In the genomic region with DNA sequence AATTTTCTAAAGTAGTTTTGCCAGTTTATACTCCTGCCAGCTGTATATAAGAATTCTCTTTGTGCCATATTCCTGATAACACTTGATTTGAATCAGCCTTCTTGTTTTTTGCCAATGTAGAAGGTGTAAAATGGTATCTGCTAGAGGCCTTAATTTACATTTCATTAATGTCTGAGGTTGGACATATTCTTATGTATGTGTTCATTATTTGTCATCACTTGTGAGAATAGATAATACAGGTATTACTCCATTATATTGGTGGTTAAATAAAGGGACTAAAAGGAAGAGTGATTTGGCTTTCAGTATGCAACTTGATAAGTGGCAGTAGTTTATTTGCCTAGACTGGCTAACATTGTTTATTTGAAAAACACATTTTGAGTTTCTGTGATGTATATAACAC, we compare ENCODE assay signal across 23 cellular contexts. TPM values are rescaled to one million over a fixed set of nuclear protein-coding genes. Genes with fewer than 3 reads are reported as not detected.
DNase-seq lines count a peak whose midpoint lies in the region; ATAC-seq lines count a peak whose summit lies in the region.
"Had no signal": no experiment of that assay in that cellular context is flagged by ENCODE, and none has a peak within 500 bp of the region (broad histone marks: within the 10 kb centered on the region; RNA-seq: fewer than 3 reads in every experiment).

No MANE protein-coding gene starts in this region.

- H3K4me1 Mint-ChIP-seq in activated naive CD8-positive, alpha-beta T cell (ENCODE audit: low read depth): peaks cover 24% of the 10 kb centered on the region
- peaks cover 23% of the 10 kb centered on the region for H3K4me1 Mint-ChIP-seq in activated naive CD8-positive, alpha-beta T cell treated with anti-CD3 and anti-CD28 coated beads for 36 hours
- H3K4me1 Mint-ChIP-seq in activated T-helper 17 cell treated with anti-CD3 and anti-CD28 coated beads, Interleukin-2, amount 50 U/mL, for 72 hours: peaks cover 18% of the 10 kb centered on the region
- peaks cover 21% of the 10 kb centered on the region for H3K4me1 Mint-ChIP-seq in stimulated activated effector memory CD8-positive, alpha-beta T cell treated with anti-CD3 and anti-CD28 coated beads, Interleukin-12 subunit alpha, Interleukin-12 subunit beta, amount 100 ng/mL, for 72 hours
- H3K4me1 Mint-ChIP-seq: GM23338, H9 had no signal

- no peak overlapping the region for H3K4me3 Mint-ChIP-seq in activated naive CD8-positive, alpha-beta T cell
- no peak overlapping the region for H3K4me3 Mint-ChIP-seq in activated naive CD8-positive, alpha-beta T cell treated with anti-CD3 and anti-CD28 coated beads for 36 hours
- H3K4me3 Mint-ChIP-seq in activated T-helper 17 cell treated with anti-CD3 and anti-CD28 coated beads, Interleukin-2, amount 50 U/mL, for 72 hours: no peak overlapping the region
- no peak overlapping the region for H3K4me3 Mint-ChIP-seq in stimulated activated effector memory CD8-positive, alpha-beta T cell treated with anti-CD3 and anti-CD28 coated beads, Interleukin-12 subunit alpha, Interleukin-12 subunit beta, amount 100 ng/mL, for 72 hours
- H3K4me3 Mint-ChIP-seq: CD14-positive monocyte; CD4-positive, alpha-beta memory T cell; GM23338; H9 had no signal

- H3K27ac ChIP-seq in right cardiac atrium (ENCODE audit: low read length): no peak overlapping the region
- H3K27ac ChIP-seq: A549; BLaER1 treated with 17β-estradiol and CSF1 and Interleukin-3, amounts not matched to agents 10 nM and 100 nM had no signal

- H3K27ac Mint-ChIP-seq in activated naive CD8-positive, alpha-beta T cell: peak overlapping the region; percentile 5
- no peak overlapping the region for H3K27ac Mint-ChIP-seq in activated naive CD8-positive, alpha-beta T cell treated with anti-CD3 and anti-CD28 coated beads for 36 hours
- peak overlapping the region; percentile 22 for H3K27ac Mint-ChIP-seq in activated T-helper 17 cell treated with anti-CD3 and anti-CD28 coated beads, Interleukin-2, amount 50 U/mL, for 72 hours
- no peak overlapping the region for H3K27ac Mint-ChIP-seq in stimulated activated effector memory CD8-positive, alpha-beta T cell treated with anti-CD3 and anti-CD28 coated beads, Interleukin-12 subunit alpha, Interleukin-12 subunit beta, amount 100 ng/mL, for 72 hours
- H3K27ac Mint-ChIP-seq: GM23338, H9 had no signal

- H3K9me3 ChIP-seq in right cardiac atrium (ENCODE audit: control insufficient read depth, low read length): no peaks in the 10 kb centered on the region
- H3K9me3 ChIP-seq: A549, BE2C had no signal

- H3K4me1 ChIP-seq in right cardiac atrium (ENCODE audit: control insufficient read depth, insufficient read depth, low read length): no peaks in the 10 kb centered on the region
- H3K4me1 ChIP-seq: BE2C had no signal

- no peaks in the 10 kb centered on the region for H3K9me3 Mint-ChIP-seq in activated naive CD8-positive, alpha-beta T cell (ENCODE audit: low read depth)
- H3K9me3 Mint-ChIP-seq in activated naive CD8-positive, alpha-beta T cell treated with anti-CD3 and anti-CD28 coated beads for 36 hours: peaks cover 4% of the 10 kb centered on the region
- no peaks in the 10 kb centered on the region for H3K9me3 Mint-ChIP-seq in activated T-helper 17 cell treated with anti-CD3 and anti-CD28 coated beads, Interleukin-2, amount 50 U/mL, for 72 hours
- no peaks in the 10 kb centered on the region for H3K9me3 Mint-ChIP-seq in stimulated activated effector memory CD8-positive, alpha-beta T cell treated with anti-CD3 and anti-CD28 coated beads, Interleukin-12 subunit alpha, Interleukin-12 subunit beta, amount 100 ng/mL, for 72 hours
- H3K9me3 Mint-ChIP-seq: CD4-positive, alpha-beta memory T cell had no signal

- H3K4me3 ChIP-seq in right cardiac atrium (ENCODE audit: low read length): no peak overlapping the region
- H3K4me3 ChIP-seq: A549; BLaER1 treated with 17β-estradiol and CSF1 and Interleukin-3, amounts not matched to agents 10 nM and 100 nM; GM23338 had no signal

- peaks cover 9% of the 10 kb centered on the region for H3K36me3 Mint-ChIP-seq in activated naive CD8-positive, alpha-beta T cell
- H3K36me3 Mint-ChIP-seq in activated naive CD8-positive, alpha-beta T cell treated with anti-CD3 and anti-CD28 coated beads for 36 hours: peaks cover 27% of the 10 kb centered on the region
- peaks cover 53% of the 10 kb centered on the region for H3K36me3 Mint-ChIP-seq in activated T-helper 17 cell treated with anti-CD3 and anti-CD28 coated beads, Interleukin-2, amount 50 U/mL, for 72 hours (ENCODE audit: low read depth)
- peaks cover 43% of the 10 kb centered on the region for H3K36me3 Mint-ChIP-seq in stimulated activated effector memory CD8-positive, alpha-beta T cell treated with anti-CD3 and anti-CD28 coated beads, Interleukin-12 subunit alpha, Interleukin-12 subunit beta, amount 100 ng/mL, for 72 hours

- peak; percentile 53 to 76 for ATAC-seq in activated CD4-positive, CD25-positive, alpha-beta regulatory T cell treated with anti-CD3 and anti-CD28 coated beads, Interleukin-2, amount 50 U/mL, for 24 hours
- peak; percentile 28 for ATAC-seq in activated T-helper 17 cell treated with anti-CD3 and anti-CD28 coated beads, Interleukin-2, amount 50 U/mL, for 72 hours (replicated peaks)
- ATAC-seq in stimulated activated effector memory CD8-positive, alpha-beta T cell treated with anti-CD3 and anti-CD28 coated beads, Interleukin-12 subunit alpha, Interleukin-12 subunit beta, amount 100 ng/mL, for 72 hours: peak; percentile 36
- ATAC-seq in right cardiac atrium (no peak), GM19395 (IDR thresholded peaks at IDR 0.05; ENCODE audit: unreplicated experiment) (no peak)
- ATAC-seq: A549, GM23338, HCT116 had no signal

- DNase-seq in activated CD4-positive, CD25-positive, alpha-beta regulatory T cell (lab: John Stamatoyannopoulos, UW): no peak
- DNase-seq in activated naive CD8-positive, alpha-beta T cell treated with anti-CD3 and anti-CD28 coated beads for 36 hours: no peak
- no peak for DNase-seq in stimulated activated effector memory CD8-positive, alpha-beta T cell treated with anti-CD3 and anti-CD28 coated beads, Interleukin-12 subunit alpha, Interleukin-12 subunit beta, amount 100 ng/mL, for 72 hours (ENCODE audit: low spot score in 2 of 2)
- DNase-seq in right cardiac atrium: no peak
- DNase-seq: 8988T; ACHN; AML-193; BE2C; Calu3; CD4-positive, alpha-beta memory T cell; COR-L47; DMS53; DMS79 treated with DMSO at 0.1 percent for 48 hours; H9 had no signal

- no peaks in the 10 kb centered on the region for H3K27me3 Mint-ChIP-seq in activated naive CD8-positive, alpha-beta T cell
- no peaks in the 10 kb centered on the region for H3K27me3 Mint-ChIP-seq in activated naive CD8-positive, alpha-beta T cell treated with anti-CD3 and anti-CD28 coated beads for 36 hours
- H3K27me3 Mint-ChIP-seq in activated T-helper 17 cell treated with anti-CD3 and anti-CD28 coated beads, Interleukin-2, amount 50 U/mL, for 72 hours: no peaks in the 10 kb centered on the region
- H3K27me3 Mint-ChIP-seq: CD4-positive, alpha-beta memory T cell had no signal

- no peaks in the 10 kb centered on the region for H3K27me3 ChIP-seq in right cardiac atrium (ENCODE audit: control insufficient read depth, insufficient read depth)
- H3K27me3 ChIP-seq: BE2C; BLaER1 treated with 17β-estradiol and CSF1 and Interleukin-3, amounts not matched to agents 10 nM and 100 nM had no signal

- intact Hi-C loops in right cardiac atrium (cut with DNase I): no loop called here

RNA-seq across cellular contexts. Expression of a gene that starts 25.8 kb away (rescaled TPM):
- total RNA-seq in activated naive CD8-positive, alpha-beta T cell treated with anti-CD3 and anti-CD28 coated beads for 36 hours: 10 to 100 TPM; 67.9 to 69.5 TPM
- 100 to 1,000 TPM in 1 of 2 donors, 10 to 100 TPM in 1; 94.8 to 108 TPM for total RNA-seq in activated T-helper 17 cell treated with anti-CD3 and anti-CD28 coated beads, Interleukin-2, amount 50 U/mL, for 72 hours
- total RNA-seq in right cardiac atrium: 10 to 100 TPM; 47.0 to 84.2 (median 54.0) TPM
- polyA plus RNA-seq in right cardiac atrium: 21.8 TPM

RNA-seq across cellular contexts. Expression of a gene that starts 53.3 kb away (rescaled TPM):
- 10 to 100 TPM; 41.4 to 44.3 TPM for total RNA-seq in activated naive CD8-positive, alpha-beta T cell treated with anti-CD3 and anti-CD28 coated beads for 36 hours
- total RNA-seq in activated T-helper 17 cell treated with anti-CD3 and anti-CD28 coated beads, Interleukin-2, amount 50 U/mL, for 72 hours: 10 to 100 TPM; 38.6 to 52.8 TPM
- total RNA-seq in right cardiac atrium: 10 to 100 TPM; 15.9 to 18.4 (median 16.4) TPM
- 12.0 TPM for polyA plus RNA-seq in right cardiac atrium

RNA-seq across cellular contexts. Expression of a gene that starts 53.4 kb away (rescaled TPM):
- 1 to 10 TPM; 5.6 to 6.4 TPM for total RNA-seq in activated naive CD8-positive, alpha-beta T cell treated with anti-CD3 and anti-CD28 coated beads for 36 hours
- 1 to 10 TPM; 3.7 to 4.5 TPM for total RNA-seq in activated T-helper 17 cell treated with anti-CD3 and anti-CD28 coated beads, Interleukin-2, amount 50 U/mL, for 72 hours
- 1 to 10 TPM; 1.3 to 2.4 (median 1.7) TPM for total RNA-seq in right cardiac atrium
- 1.4 TPM for polyA plus RNA-seq in right cardiac atrium

Comparison
In these comparisons a context has a peak if more than half of its experiments do, and no peak if none do; other contexts are left out.
1. H3K27ac Mint-ChIP-seq: peak in activated naive CD8-positive, alpha-beta T cell (single experiment) and activated T-helper 17 cell treated with anti-CD3 and anti-CD28 coated beads, Interleukin-2, amount 50 U/mL, for 72 hours (single experiment); none in activated naive CD8-positive, alpha-beta T cell treated with anti-CD3 and anti-CD28 coated beads for 36 hours (single experiment) and stimulated activated effector memory CD8-positive, alpha-beta T cell treated with anti-CD3 and anti-CD28 coated beads, Interleukin-12 subunit alpha, Interleukin-12 subunit beta, amount 100 ng/mL, for 72 hours (single experiment).
2. ATAC-seq: peak in activated CD4-positive, CD25-positive, alpha-beta regulatory T cell treated with anti-CD3 and anti-CD28 coated beads, Interleukin-2, amount 50 U/mL, for 24 hours (2 of 2), activated T-helper 17 cell treated with anti-CD3 and anti-CD28 coated beads, Interleukin-2, amount 50 U/mL, for 72 hours (single experiment) and stimulated activated effector memory CD8-positive, alpha-beta T cell treated with anti-CD3 and anti-CD28 coated beads, Interleukin-12 subunit alpha, Interleukin-12 subunit beta, amount 100 ng/mL, for 72 hours (single experiment); none in right cardiac atrium (0 of 2) and GM19395 (single experiment).